ENCODE assay signal across 9 cellular contexts in genomic region chr17:31495049-31495885, GRCh38.
A peak's percentile ranks its signal among the peaks of the same experiment; 100 is the strongest.
DNase-seq lines count a peak whose midpoint lies in the region; ATAC-seq, FAIRE-seq and TF ChIP-seq lines count a peak whose summit lies in the region.
"Had no signal": no experiment of that assay in that cellular context is flagged by ENCODE, and none has a peak within 500 bp of the region (broad histone marks: within the 10 kb centered on the region; RNA-seq: fewer than 3 reads in every experiment).

No MANE protein-coding gene starts in this region.

- H3K4me3 ChIP-seq in keratinocyte (ENCODE audit: control insufficient read depth in 2 of 3, extremely low read depth in 1 of 3, insufficient read depth in 2 of 3, low read depth in 1 of 3, low read length in 3 of 3): no peak overlapping the region

- H3K79me2 ChIP-seq in keratinocyte (ENCODE audit: control insufficient read depth, insufficient read depth, low read length): peaks cover 5% of the 10 kb centered on the region

- H3K27ac Mint-ChIP-seq in stimulated activated naive CD8-positive, alpha-beta T cell treated with anti-CD3 and anti-CD28 coated beads, Interleukin-15, Interleukin-2, amounts not matched to agents 100 ng/mL and 50 ng/mL, for 24 hours: peak overlapping the region; percentile 94

- no peak for ATAC-seq in stimulated activated naive CD8-positive, alpha-beta T cell treated with anti-CD3 and anti-CD28 coated beads, Interleukin-15, Interleukin-2, amounts not matched to agents 100 U/mL and 50 U/mL, for 24 hours
- ATAC-seq in HG03097 (IDR thresholded peaks at IDR 0.05; ENCODE audit: low FRiP score, unreplicated experiment): no peak

- peak overlapping the region; percentile 18 for H3K9ac ChIP-seq in keratinocyte (ENCODE audit: control insufficient read depth, extremely low read depth, insufficient read depth, low read length)

- no peaks in the 10 kb centered on the region for H3K9me3 ChIP-seq in keratinocyte (ENCODE audit: control insufficient read depth, low read depth, low read length)

- no peaks in the 10 kb centered on the region for H3K36me3 ChIP-seq in keratinocyte (ENCODE audit: control insufficient read depth in 2 of 2, extremely low read depth in 1 of 2, insufficient read depth in 2 of 2, low read length in 2 of 2)

- H3K4me3 Mint-ChIP-seq in stimulated activated naive CD8-positive, alpha-beta T cell treated with anti-CD3 and anti-CD28 coated beads, Interleukin-15, Interleukin-2, amounts not matched to agents 100 ng/mL and 50 ng/mL, for 24 hours: peak overlapping the region; percentile 55

- H3K4me1 Mint-ChIP-seq in stimulated activated naive CD8-positive, alpha-beta T cell treated with anti-CD3 and anti-CD28 coated beads, Interleukin-15, Interleukin-2, amounts not matched to agents 100 ng/mL and 50 ng/mL, for 24 hours (ENCODE audit: low read depth): peaks cover 99% of the 10 kb centered on the region

- H3K9me3 Mint-ChIP-seq in stimulated activated naive CD8-positive, alpha-beta T cell treated with anti-CD3 and anti-CD28 coated beads, Interleukin-15, Interleukin-2, amounts not matched to agents 100 ng/mL and 50 ng/mL, for 24 hours: no peaks in the 10 kb centered on the region

- peak overlapping the region; percentile 15 for H3K27ac ChIP-seq in keratinocyte (ENCODE audit: control insufficient read depth, insufficient read depth, low read length)

- H3K9me1 ChIP-seq in keratinocyte (ENCODE audit: control insufficient read depth, extremely low read depth, insufficient read depth, low read length): peaks cover 6% of the 10 kb centered on the region

- H2AFZ ChIP-seq in keratinocyte (ENCODE audit: control insufficient read depth, low read length): no peak overlapping the region

- peak; percentile 78 for FAIRE-seq in keratinocyte (lab: Jason Lieb, UNC)
- FAIRE-seq: H54 had no signal

- H3K4me2 ChIP-seq in keratinocyte (ENCODE audit: control insufficient read depth, extremely low read depth, insufficient read depth, low read depth, low read length): peak overlapping the region; percentile 39

- no peaks in the 10 kb centered on the region for H3K36me3 Mint-ChIP-seq in stimulated activated naive CD8-positive, alpha-beta T cell treated with anti-CD3 and anti-CD28 coated beads, Interleukin-15, Interleukin-2, amounts not matched to agents 100 ng/mL and 50 ng/mL, for 24 hours (ENCODE audit: low read depth)

- no peaks in the 10 kb centered on the region for H3K27me3 ChIP-seq in keratinocyte (ENCODE audit: control insufficient read depth, extremely low read depth, insufficient read depth, low read length)

- dilution Hi-C loops in keratinocyte (cut with MboI; ENCODE audit: extremely low pct_ligation_motif_present, low sequenced_read_pairs): no loop called here

- H3K4me1 ChIP-seq in keratinocyte (ENCODE audit: control insufficient read depth, extremely low read depth, insufficient read depth, low read length): peaks cover 63% of the 10 kb centered on the region

- no peaks in the 10 kb centered on the region for H3K27me3 Mint-ChIP-seq in stimulated activated naive CD8-positive, alpha-beta T cell treated with anti-CD3 and anti-CD28 coated beads, Interleukin-15, Interleukin-2, amounts not matched to agents 100 ng/mL and 50 ng/mL, for 24 hours

- no peak for TF ChIP-seq CTCF in keratinocyte (optimal IDR thresholded peaks at IDR 0.05 in 1 of 3, IDR thresholded peaks at IDR 0.05 in 1 of 3, conservative IDR thresholded peaks at IDR 0.05 in 1 of 3; ENCODE audit: extremely low read depth in 1 of 3, insufficient read depth in 2 of 3, low read length in 3 of 3)

- no peaks in the 10 kb centered on the region for H4K20me1 ChIP-seq in keratinocyte (ENCODE audit: control insufficient read depth, extremely low read depth, insufficient read depth, low read length)

- no peak for DNase-seq in stimulated activated naive CD8-positive, alpha-beta T cell treated with anti-CD3 and anti-CD28 coated beads, Interleukin-15, Interleukin-2, amounts not matched to agents 100 U/mL and 50 U/mL, for 24 hours
- peak; percentile 89 for DNase-seq in RPMI8226
- no peak for DNase-seq in keratinocyte (ENCODE audit: low read depth, low spot score)
- no peak for DNase-seq in iPS-NIHi7 (ENCODE audit: extremely low spot score)
- no peak for DNase-seq in AG08395 (ENCODE audit: low spot score)
- DNase-seq in 8988T: no peak
